1 cellular context compared by ENCODE assay signal in the genomic region with DNA sequence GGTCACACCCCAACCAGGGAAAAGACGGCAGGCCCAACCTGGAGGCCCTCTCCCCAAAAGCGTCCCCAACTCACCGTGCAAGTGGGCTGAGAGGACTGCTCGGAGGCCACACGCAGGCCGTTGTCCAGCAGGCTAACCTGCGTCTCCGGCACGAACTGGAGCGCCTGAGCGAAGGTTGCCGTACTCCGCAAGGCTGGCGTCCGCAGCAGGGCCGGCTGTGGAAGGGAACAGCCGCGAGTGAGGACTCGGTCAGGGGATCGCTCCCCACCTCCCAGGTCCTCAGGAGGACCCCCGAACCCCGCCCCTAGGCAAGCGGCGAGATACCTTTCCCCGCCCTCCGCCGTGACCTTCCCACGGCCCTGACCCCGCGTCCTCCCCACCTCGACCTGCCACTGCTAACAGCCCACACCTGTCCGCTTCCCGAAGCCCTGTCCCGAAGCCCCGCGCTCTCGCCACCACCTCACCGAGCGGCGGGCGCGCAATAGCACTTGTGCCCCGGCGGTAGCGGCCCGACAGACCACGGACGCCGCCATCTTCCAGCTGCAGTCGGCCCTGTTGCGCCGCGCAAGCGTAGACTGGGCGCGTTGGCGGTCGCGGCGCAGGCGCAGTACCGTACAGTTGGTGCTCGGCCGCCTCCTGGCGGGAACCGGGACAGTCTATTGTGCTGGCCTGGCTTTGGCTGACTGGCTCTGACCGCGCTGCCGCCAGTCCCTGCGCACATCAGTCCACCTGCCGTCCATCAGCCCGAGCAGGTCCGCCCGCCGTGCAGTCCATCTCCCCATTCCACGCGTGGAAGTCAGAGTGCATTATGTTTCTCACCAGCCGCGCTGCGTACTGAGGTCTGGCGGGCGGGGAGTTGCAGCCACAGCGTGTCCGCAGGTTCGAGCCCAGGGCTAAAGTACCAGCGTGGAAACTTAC.
TF ChIP-seq lines count a peak whose summit lies in the region.

A gene (minus strand): TSS at position 559 of the 918 bp plus-strand sequence. CDS start 26 bp downstream, at position 533.

TF ChIP-seq in H1, 55 proteins besides CTCF, POLR2A, EP300 and RAD21:
- TF ChIP-seq GABPA (IDR thresholded peaks at IDR 0.05; ENCODE audit: borderline replicate concordance, insufficient read depth, low read length) (no peak), BACH1 (IDR thresholded peaks at IDR 0.05; ENCODE audit: low read length) (peak; percentile 69; the same call in 1 of the 2 replicates), SAP30 (IDR thresholded peaks at IDR 0.05; ENCODE audit: insufficient read depth, insufficient replicate concordance, low read length) (peak; percentile 23), BRCA1 (IDR thresholded peaks at IDR 0.05; ENCODE audit: low read depth, low read length) (no peak), RFX5 (IDR thresholded peaks at IDR 0.05; ENCODE audit: borderline replicate concordance, low read depth, low read length) (no peak), SP4 (IDR thresholded peaks at IDR 0.05; ENCODE audit: low read length) (no peak), CBX5 (IDR thresholded peaks at IDR 0.05; ENCODE audit: low read depth, low read length) (no peak), SP1 (IDR thresholded peaks at IDR 0.05; ENCODE audit: low read depth, low read length) (no peak), JUN (IDR thresholded peaks at IDR 0.05; ENCODE audit: low read depth, low read length) (no peak), SIX5 (IDR thresholded peaks at IDR 0.05; ENCODE audit: low read depth, low read length) (no peak), TBP (IDR thresholded peaks at IDR 0.05; ENCODE audit: low read depth, low read length) (peak; percentile 87), YY1 (IDR thresholded peaks at IDR 0.05; ENCODE audit: low read depth, low read length) (peak; percentile 96), POU5F1 (IDR thresholded peaks at IDR 0.05; ENCODE audit: low read depth, low read length) (no peak), ZNF274 (IDR thresholded peaks at IDR 0.05; ENCODE audit: borderline replicate concordance, extremely low read depth, low read length) (no peak), KDM1A (IDR thresholded peaks at IDR 0.05; ENCODE audit: borderline replicate concordance, low read length) (peak; percentile 69), CTBP2 (IDR thresholded peaks at IDR 0.05; ENCODE audit: borderline replicate concordance, insufficient read depth, insufficient read length, low read length) (no peak), RNF2 (IDR thresholded peaks at IDR 0.05; ENCODE audit: borderline replicate concordance, low read depth, low read length, missing control alignments, poor library complexity, severe bottlenecking) (no peak), TCF12 (IDR thresholded peaks at IDR 0.05; ENCODE audit: low read depth, low read length) (no peak), CHD1 (IDR thresholded peaks at IDR 0.05; ENCODE audit: low read depth, low read length) (no peak), SUZ12 (IDR thresholded peaks at IDR 0.05; ENCODE audit: low read length) (no peak), NANOG (IDR thresholded peaks at IDR 0.05; ENCODE audit: insufficient read depth, low read depth, low read length, poor library complexity, severe bottlenecking) (no peak), HDAC2 (IDR thresholded peaks at IDR 0.05; ENCODE audit: borderline replicate concordance in 1 of 2, low read depth in 2 of 2, low read length in 2 of 2) (peak in 1 of 2 experiments; percentile 10; a peak in 1 of 4 replicates), CBX8 (IDR thresholded peaks at IDR 0.05; ENCODE audit: borderline replicate concordance, low read depth, low read length) (no peak), MAFK (IDR thresholded peaks at IDR 0.05; ENCODE audit: low read depth, low read length) (no peak), SIRT6 (IDR thresholded peaks at IDR 0.05; ENCODE audit: low read length) (no peak), EZH2 (IDR thresholded peaks at IDR 0.05; ENCODE audit: low read depth, low read length, severe bottlenecking) (no peak), CREB1 (IDR thresholded peaks at IDR 0.05) (no peak), ASH2L (IDR thresholded peaks at IDR 0.05; ENCODE audit: low read length) (peak; percentile 94), KDM5A (IDR thresholded peaks at IDR 0.05; ENCODE audit: low read length) (peak; percentile 89), SRF (IDR thresholded peaks at IDR 0.05; ENCODE audit: low read depth, low read length) (no peak), TEAD4 (IDR thresholded peaks at IDR 0.05; ENCODE audit: low read depth, low read length) (no peak), HDAC6 (IDR thresholded peaks at IDR 0.05; ENCODE audit: low read depth, low read length) (no peak), PHF8 (conservative IDR thresholded peaks at IDR 0.05; ENCODE audit: low read depth, low read length) (peak; percentile 94), JUND (IDR thresholded peaks at IDR 0.05; ENCODE audit: low read length) (no peak), RXRA (IDR thresholded peaks at IDR 0.05; ENCODE audit: insufficient read depth, low read depth, low read length) (no peak), SIN3A (conservative IDR thresholded peaks at IDR 0.05 in 1 of 2, IDR thresholded peaks at IDR 0.05 in 1 of 2; ENCODE audit: low read depth in 1 of 2, low read length in 2 of 2) (0 out of 4 replicates have a peak, but pooled peaks have one; percentile 44 to 54), EGR1 (IDR thresholded peaks at IDR 0.05; ENCODE audit: borderline replicate concordance, low read depth, low read length) (no peak), CEBPB (IDR thresholded peaks at IDR 0.05; ENCODE audit: low read depth, low read length) (no peak), GTF2F1 (IDR thresholded peaks at IDR 0.05; ENCODE audit: borderline replicate concordance, low read depth, low read length) (no peak), KDM4A (IDR thresholded peaks at IDR 0.05; ENCODE audit: low read depth, low read length, severe bottlenecking) (peak; percentile 80), RBBP5 (IDR thresholded peaks at IDR 0.05; ENCODE audit: borderline replicate concordance, low read depth, low read length) (peak; percentile 97; the same call in 1 of the 2 replicates), SP2 (IDR thresholded peaks at IDR 0.05; ENCODE audit: low read length) (no peak), BCL11A (IDR thresholded peaks at IDR 0.05; ENCODE audit: low read depth in 2 of 2, low read length in 2 of 2) (no peak), TAF1 (IDR thresholded peaks at IDR 0.05; ENCODE audit: low read depth, low read length) (peak; percentile 84), TAF7 (optimal IDR thresholded peaks at IDR 0.05; ENCODE audit: borderline replicate concordance, low read depth, low read length) (peak; percentile 79), NRF1 (IDR thresholded peaks at IDR 0.05; ENCODE audit: low read depth, low read length) (peak; percentile 85), CHD2 (IDR thresholded peaks at IDR 0.05; ENCODE audit: low read length) (no peak), POLR2AphosphoS5 (IDR thresholded peaks at IDR 0.05; ENCODE audit: low read depth, low read length) (peak; percentile 91), FOSL1 (IDR thresholded peaks at IDR 0.05; ENCODE audit: insufficient read depth, low read depth, low read length) (no peak)
- TF ChIP-seq, protein P1, sequence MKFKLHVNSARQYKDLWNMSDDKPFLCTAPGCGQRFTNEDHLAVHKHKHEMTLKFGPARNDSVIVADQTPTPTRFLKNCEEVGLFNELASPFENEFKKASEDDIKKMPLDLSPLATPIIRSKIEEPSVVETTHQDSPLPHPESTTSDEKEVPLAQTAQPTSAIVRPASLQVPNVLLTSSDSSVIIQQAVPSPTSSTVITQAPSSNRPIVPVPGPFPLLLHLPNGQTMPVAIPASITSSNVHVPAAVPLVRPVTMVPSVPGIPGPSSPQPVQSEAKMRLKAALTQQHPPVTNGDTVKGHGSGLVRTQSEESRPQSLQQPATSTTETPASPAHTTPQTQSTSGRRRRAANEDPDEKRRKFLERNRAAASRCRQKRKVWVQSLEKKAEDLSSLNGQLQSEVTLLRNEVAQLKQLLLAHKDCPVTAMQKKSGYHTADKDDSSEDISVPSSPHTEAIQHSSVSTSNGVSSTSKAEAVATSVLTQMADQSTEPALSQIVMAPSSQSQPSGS (IDR thresholded peaks at IDR 0.05; ENCODE audit: low read length), result no peak; the same call in 1 of the 2 replicates
- TF ChIP-seq, protein P2, sequence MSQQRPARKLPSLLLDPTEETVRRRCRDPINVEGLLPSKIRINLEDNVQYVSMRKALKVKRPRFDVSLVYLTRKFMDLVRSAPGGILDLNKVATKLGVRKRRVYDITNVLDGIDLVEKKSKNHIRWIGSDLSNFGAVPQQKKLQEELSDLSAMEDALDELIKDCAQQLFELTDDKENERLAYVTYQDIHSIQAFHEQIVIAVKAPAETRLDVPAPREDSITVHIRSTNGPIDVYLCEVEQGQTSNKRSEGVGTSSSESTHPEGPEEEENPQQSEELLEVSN (IDR thresholded peaks at IDR 0.05), result no peak
- TF ChIP-seq, protein P3, sequence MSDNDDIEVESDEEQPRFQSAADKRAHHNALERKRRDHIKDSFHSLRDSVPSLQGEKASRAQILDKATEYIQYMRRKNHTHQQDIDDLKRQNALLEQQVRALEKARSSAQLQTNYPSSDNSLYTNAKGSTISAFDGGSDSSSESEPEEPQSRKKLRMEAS (IDR thresholded peaks at IDR 0.05), result peak; percentile 77
- TF ChIP-seq, protein P4, sequence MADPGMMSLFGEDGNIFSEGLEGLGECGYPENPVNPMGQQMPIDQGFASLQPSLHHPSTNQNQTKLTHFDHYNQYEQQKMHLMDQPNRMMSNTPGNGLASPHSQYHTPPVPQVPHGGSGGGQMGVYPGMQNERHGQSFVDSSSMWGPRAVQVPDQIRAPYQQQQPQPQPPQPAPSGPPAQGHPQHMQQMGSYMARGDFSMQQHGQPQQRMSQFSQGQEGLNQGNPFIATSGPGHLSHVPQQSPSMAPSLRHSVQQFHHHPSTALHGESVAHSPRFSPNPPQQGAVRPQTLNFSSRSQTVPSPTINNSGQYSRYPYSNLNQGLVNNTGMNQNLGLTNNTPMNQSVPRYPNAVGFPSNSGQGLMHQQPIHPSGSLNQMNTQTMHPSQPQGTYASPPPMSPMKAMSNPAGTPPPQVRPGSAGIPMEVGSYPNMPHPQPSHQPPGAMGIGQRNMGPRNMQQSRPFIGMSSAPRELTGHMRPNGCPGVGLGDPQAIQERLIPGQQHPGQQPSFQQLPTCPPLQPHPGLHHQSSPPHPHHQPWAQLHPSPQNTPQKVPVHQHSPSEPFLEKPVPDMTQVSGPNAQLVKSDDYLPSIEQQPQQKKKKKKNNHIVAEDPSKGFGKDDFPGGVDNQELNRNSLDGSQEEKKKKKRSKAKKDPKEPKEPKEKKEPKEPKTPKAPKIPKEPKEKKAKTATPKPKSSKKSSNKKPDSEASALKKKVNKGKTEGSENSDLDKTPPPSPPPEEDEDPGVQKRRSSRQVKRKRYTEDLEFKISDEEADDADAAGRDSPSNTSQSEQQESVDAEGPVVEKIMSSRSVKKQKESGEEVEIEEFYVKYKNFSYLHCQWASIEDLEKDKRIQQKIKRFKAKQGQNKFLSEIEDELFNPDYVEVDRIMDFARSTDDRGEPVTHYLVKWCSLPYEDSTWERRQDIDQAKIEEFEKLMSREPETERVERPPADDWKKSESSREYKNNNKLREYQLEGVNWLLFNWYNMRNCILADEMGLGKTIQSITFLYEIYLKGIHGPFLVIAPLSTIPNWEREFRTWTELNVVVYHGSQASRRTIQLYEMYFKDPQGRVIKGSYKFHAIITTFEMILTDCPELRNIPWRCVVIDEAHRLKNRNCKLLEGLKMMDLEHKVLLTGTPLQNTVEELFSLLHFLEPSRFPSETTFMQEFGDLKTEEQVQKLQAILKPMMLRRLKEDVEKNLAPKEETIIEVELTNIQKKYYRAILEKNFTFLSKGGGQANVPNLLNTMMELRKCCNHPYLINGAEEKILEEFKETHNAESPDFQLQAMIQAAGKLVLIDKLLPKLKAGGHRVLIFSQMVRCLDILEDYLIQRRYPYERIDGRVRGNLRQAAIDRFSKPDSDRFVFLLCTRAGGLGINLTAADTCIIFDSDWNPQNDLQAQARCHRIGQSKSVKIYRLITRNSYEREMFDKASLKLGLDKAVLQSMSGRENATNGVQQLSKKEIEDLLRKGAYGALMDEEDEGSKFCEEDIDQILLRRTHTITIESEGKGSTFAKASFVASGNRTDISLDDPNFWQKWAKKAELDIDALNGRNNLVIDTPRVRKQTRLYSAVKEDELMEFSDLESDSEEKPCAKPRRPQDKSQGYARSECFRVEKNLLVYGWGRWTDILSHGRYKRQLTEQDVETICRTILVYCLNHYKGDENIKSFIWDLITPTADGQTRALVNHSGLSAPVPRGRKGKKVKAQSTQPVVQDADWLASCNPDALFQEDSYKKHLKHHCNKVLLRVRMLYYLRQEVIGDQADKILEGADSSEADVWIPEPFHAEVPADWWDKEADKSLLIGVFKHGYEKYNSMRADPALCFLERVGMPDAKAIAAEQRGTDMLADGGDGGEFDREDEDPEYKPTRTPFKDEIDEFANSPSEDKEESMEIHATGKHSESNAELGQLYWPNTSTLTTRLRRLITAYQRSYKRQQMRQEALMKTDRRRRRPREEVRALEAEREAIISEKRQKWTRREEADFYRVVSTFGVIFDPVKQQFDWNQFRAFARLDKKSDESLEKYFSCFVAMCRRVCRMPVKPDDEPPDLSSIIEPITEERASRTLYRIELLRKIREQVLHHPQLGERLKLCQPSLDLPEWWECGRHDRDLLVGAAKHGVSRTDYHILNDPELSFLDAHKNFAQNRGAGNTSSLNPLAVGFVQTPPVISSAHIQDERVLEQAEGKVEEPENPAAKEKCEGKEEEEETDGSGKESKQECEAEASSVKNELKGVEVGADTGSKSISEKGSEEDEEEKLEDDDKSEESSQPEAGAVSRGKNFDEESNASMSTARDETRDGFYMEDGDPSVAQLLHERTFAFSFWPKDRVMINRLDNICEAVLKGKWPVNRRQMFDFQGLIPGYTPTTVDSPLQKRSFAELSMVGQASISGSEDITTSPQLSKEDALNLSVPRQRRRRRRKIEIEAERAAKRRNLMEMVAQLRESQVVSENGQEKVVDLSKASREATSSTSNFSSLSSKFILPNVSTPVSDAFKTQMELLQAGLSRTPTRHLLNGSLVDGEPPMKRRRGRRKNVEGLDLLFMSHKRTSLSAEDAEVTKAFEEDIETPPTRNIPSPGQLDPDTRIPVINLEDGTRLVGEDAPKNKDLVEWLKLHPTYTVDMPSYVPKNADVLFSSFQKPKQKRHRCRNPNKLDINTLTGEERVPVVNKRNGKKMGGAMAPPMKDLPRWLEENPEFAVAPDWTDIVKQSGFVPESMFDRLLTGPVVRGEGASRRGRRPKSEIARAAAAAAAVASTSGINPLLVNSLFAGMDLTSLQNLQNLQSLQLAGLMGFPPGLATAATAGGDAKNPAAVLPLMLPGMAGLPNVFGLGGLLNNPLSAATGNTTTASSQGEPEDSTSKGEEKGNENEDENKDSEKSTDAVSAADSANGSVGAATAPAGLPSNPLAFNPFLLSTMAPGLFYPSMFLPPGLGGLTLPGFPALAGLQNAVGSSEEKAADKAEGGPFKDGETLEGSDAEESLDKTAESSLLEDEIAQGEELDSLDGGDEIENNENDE (IDR thresholded peaks at IDR 0.05; ENCODE audit: insufficient replicate concordance, low read length), result no peak
- TF ChIP-seq, protein P5, sequence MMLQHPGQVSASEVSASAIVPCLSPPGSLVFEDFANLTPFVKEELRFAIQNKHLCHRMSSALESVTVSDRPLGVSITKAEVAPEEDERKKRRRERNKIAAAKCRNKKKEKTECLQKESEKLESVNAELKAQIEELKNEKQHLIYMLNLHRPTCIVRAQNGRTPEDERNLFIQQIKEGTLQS (IDR thresholded peaks at IDR 0.05; ENCODE audit: insufficient read depth, low read depth, low read length), result no peak
- TF ChIP-seq, protein P6, sequence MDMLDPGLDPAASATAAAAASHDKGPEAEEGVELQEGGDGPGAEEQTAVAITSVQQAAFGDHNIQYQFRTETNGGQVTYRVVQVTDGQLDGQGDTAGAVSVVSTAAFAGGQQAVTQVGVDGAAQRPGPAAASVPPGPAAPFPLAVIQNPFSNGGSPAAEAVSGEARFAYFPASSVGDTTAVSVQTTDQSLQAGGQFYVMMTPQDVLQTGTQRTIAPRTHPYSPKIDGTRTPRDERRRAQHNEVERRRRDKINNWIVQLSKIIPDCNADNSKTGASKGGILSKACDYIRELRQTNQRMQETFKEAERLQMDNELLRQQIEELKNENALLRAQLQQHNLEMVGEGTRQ (IDR thresholded peaks at IDR 0.05; ENCODE audit: low read length), result no peak
TF ChIP-seq in H1: peak in this region for 17.
